ENCODE assay signal across 8 cellular contexts in genomic region chr22:40346178-40347064, GRCh38. TPM values are rescaled to one million over a fixed set of nuclear protein-coding genes. Genes with fewer than 3 reads are reported as not detected.
A peak's percentile ranks its signal among the peaks of the same experiment; 100 is the strongest.
DNase-seq lines count a peak whose midpoint lies in the region; ATAC-seq and TF ChIP-seq lines count a peak whose summit lies in the region.

TSS of gene ADSL (plus strand) at chr22:40346500. CDS start at chr22:40346559, 59 bp downstream.

- peaks cover 18% of the 10 kb centered on the region for H3K4me1 Mint-ChIP-seq in chondrocyte (ENCODE audit: low read depth)

- no peaks in the 10 kb centered on the region for H3K27me3 Mint-ChIP-seq in chondrocyte (ENCODE audit: low read depth)

- DNase-seq in AG08395 (ENCODE audit: low spot score) (peak; percentile 94), NCI-H446 (lab: John Stamatoyannopoulos, UW) (peak; percentile 75 to 87), chondrocyte (ENCODE audit: low spot score) (peak; percentile 95), kidney glomerular epithelial cell (lab: John Stamatoyannopoulos, UW) (peak; percentile 62)
- peak; percentile 80 to 82 for DNase-seq in activated CD4-positive, alpha-beta T cell treated with anti-CD3 and anti-CD28 coated beads for 24 hours (ENCODE audit: low read depth in 2 of 2)
- DNase-seq in stimulated activated CD4-positive, alpha-beta T cell treated with anti-CD3 and anti-CD28 coated beads, Interleukin-15, amount 100 ng/mL, for 48 hours (ENCODE audit: low read depth in 2 of 2): peak; percentile 77 to 85

- H3K27ac Mint-ChIP-seq in chondrocyte (ENCODE audit: unreplicated experiment): peak within 1 kb of the TSS; percentile 93

- TF ChIP-seq CTCF in chondrocyte (IDR thresholded peaks at IDR 0.05): peak; percentile 36

- ATAC-seq in GM18873 (IDR thresholded peaks at IDR 0.05; ENCODE audit: low FRiP score, unreplicated experiment): peak; percentile 70
- ATAC-seq in HG03135 (IDR thresholded peaks at IDR 0.05; ENCODE audit: unreplicated experiment): peak; percentile 81

- H3K36me3 Mint-ChIP-seq in chondrocyte (ENCODE audit: low read depth): peaks cover 5% of the 10 kb centered on the region

- H3K4me3 Mint-ChIP-seq in chondrocyte (ENCODE audit: unreplicated experiment): peak within 1 kb of the TSS; percentile 93

- H3K9me3 Mint-ChIP-seq in chondrocyte (ENCODE audit: low read depth): no peaks in the 10 kb centered on the region

RNA-seq across cellular contexts. Expression of gene ADSL, which starts in this region (rescaled TPM):
- total RNA-seq in chondrocyte: 56.3 to 62.2 TPM (median 58.1 TPM) in 3 replicates

Comparison
In these comparisons a context has a peak if more than half of its experiments do, and no peak if none do; other contexts are left out.
1. Peak in every context shown above with its lines: DNase-seq and ATAC-seq.